21 cellular contexts compared by ENCODE assay signal in genomic region chr6:144683216-144684070, GRCh38.
DNase-seq lines count a peak whose midpoint lies in the region; ATAC-seq and TF ChIP-seq lines count a peak whose summit lies in the region.
"Had no signal": no experiment of that assay in that cellular context is flagged by ENCODE, and none has a peak within 500 bp of the region (broad histone marks: within the 10 kb centered on the region; RNA-seq: fewer than 3 reads in every experiment).

No MANE protein-coding gene starts in this region.

- H3K27me3 Mint-ChIP-seq in CD14-positive monocyte (ENCODE audit: low read depth in 3 of 3) (no peaks in the 10 kb centered on the region), HFFc6 (ENCODE audit: insufficient read depth) (no peaks in the 10 kb centered on the region)
- H3K27me3 Mint-ChIP-seq: activated naive CD8-positive, alpha-beta T cell treated with anti-CD3 and anti-CD28 coated beads, Interleukin-2, amount 10 ng/mL, durations not matched to agents 7 days and 5 days; stimulated activated naive CD8-positive, alpha-beta T cell treated with anti-CD3 and anti-CD28 coated beads, Interleukin-15, Interleukin-2, amounts not matched to agents 100 ng/mL and 50 ng/mL, for 24 hours had no signal

- H3K4me3 ChIP-seq in lower leg skin (ENCODE audit: low read depth, poor library complexity, severe bottlenecking): no peak overlapping the region
- H3K4me3 ChIP-seq: psoas muscle, upper lobe of left lung had no signal

- TF ChIP-seq CTCF in CD14-positive monocyte (IDR thresholded peaks at IDR 0.05) (no peak), HFFc6 (IDR thresholded peaks at IDR 0.05) (no peak), lower leg skin (IDR thresholded peaks at IDR 0.05) (no peak)

- H3K27ac Mint-ChIP-seq in CD14-positive monocyte (peak overlapping the region in 4 of 7 donors; percentile 15 to 64 (median 58)), HFFc6 (no peak overlapping the region)
- H3K27ac Mint-ChIP-seq: activated naive CD8-positive, alpha-beta T cell treated with anti-CD3 and anti-CD28 coated beads, Interleukin-2, amount 10 ng/mL, durations not matched to agents 7 days and 5 days; stimulated activated naive CD8-positive, alpha-beta T cell treated with anti-CD3 and anti-CD28 coated beads, Interleukin-15, Interleukin-2, amounts not matched to agents 100 ng/mL and 50 ng/mL, for 24 hours had no signal

- TF ChIP-seq POLR2A in lower leg skin (IDR thresholded peaks at IDR 0.05): no peak

- H3K9me3 Mint-ChIP-seq in CD14-positive monocyte (peaks cover 6 to 24% (median 17%) of the 10 kb centered on the region in 7 donors), HFFc6 (peaks cover 8% of the 10 kb centered on the region; the same call in 1 of the 2 replicates)

- DNase-seq in CD14-positive monocyte (ENCODE audit: low spot score) (no peak), HFFc6 (peak; percentile 17), caudate nucleus (lab: John Stamatoyannopoulos, UW) (peak in 12 of 61 donors; percentile 2 to 57 (median 13)), middle frontal gyrus (ENCODE audit: extremely low spot score, low spot score) (peak; percentile 49), NCI-H748 (lab: John Stamatoyannopoulos, UW; ENCODE audit: unreplicated experiment) (no peak), SIG-M5 treated with dmso at 0.1 percent for 504 hours (lab: John Stamatoyannopoulos, UW; ENCODE audit: unreplicated experiment) (no peak), lower leg skin (ENCODE audit: low spot score in 2 of 2) (no peak)
- DNase-seq: activated naive CD8-positive, alpha-beta T cell treated with anti-CD3 and anti-CD28 coated beads, Interleukin-2, amount 10 ng/mL, durations not matched to agents 7 days and 5 days; DND-41; effector CD4-positive, alpha-beta T cell; erythroblast; NCI-H1105 treated with DMSO at 0.1 percent for 48 hours; NCI-H2081; psoas muscle; RPMI8226; small intestine; stimulated activated CD4-positive, alpha-beta T cell treated with anti-CD3 and anti-CD28 coated beads, Interleukin-2, amount 100 ng/mL, for 48 hours; SW 1271; upper lobe of left lung had no signal

- intact Hi-C loops in CD14-positive monocyte (cut with micrococcal nuclease) (no loop called here), lower leg skin (cut with DNase I; ENCODE audit: low total_unique reads) (no loop called here)

- H3K27ac ChIP-seq in caudate nucleus (ENCODE audit: low read depth, low read length): peak overlapping the region; percentile 17
- H3K27ac ChIP-seq: psoas muscle, upper lobe of left lung had no signal

- H3K36me3 Mint-ChIP-seq in CD14-positive monocyte (peaks cover 63 to 65% of the 10 kb centered on the region in 2 donors), HFFc6 (ENCODE audit: low read depth) (peaks cover 46% of the 10 kb centered on the region)

- 64 to 81% methylated on average over 6 of the region's 6 CpGs for WGBS in lower leg skin, 2 donors

- H3K4me3 Mint-ChIP-seq in CD14-positive monocyte: no peak overlapping the region
- no peak overlapping the region for H3K4me3 Mint-ChIP-seq in HFFc6
- H3K4me3 Mint-ChIP-seq: activated naive CD8-positive, alpha-beta T cell treated with anti-CD3 and anti-CD28 coated beads, Interleukin-2, amount 10 ng/mL, durations not matched to agents 7 days and 5 days; stimulated activated naive CD8-positive, alpha-beta T cell treated with anti-CD3 and anti-CD28 coated beads, Interleukin-15, Interleukin-2, amounts not matched to agents 100 ng/mL and 50 ng/mL, for 24 hours had no signal

- ATAC-seq in HG03139 (IDR thresholded peaks at IDR 0.05; ENCODE audit: unreplicated experiment): no peak

- H3K4me1 Mint-ChIP-seq in CD14-positive monocyte (peaks cover 35% of the 10 kb centered on the region), HFFc6 (ENCODE audit: low read depth) (peaks cover 45% of the 10 kb centered on the region)

Comparison
In these comparisons a context has a peak if more than half of its experiments do, and no peak if none do; other contexts are left out.
1. DNase-seq: peak in HFFc6 (single experiment) and middle frontal gyrus (single experiment); none in CD14-positive monocyte (single experiment), NCI-H748 (single experiment), SIG-M5 treated with dmso at 0.1 percent for 504 hours (single experiment) and lower leg skin (0 of 2).